In the genomic region with DNA sequence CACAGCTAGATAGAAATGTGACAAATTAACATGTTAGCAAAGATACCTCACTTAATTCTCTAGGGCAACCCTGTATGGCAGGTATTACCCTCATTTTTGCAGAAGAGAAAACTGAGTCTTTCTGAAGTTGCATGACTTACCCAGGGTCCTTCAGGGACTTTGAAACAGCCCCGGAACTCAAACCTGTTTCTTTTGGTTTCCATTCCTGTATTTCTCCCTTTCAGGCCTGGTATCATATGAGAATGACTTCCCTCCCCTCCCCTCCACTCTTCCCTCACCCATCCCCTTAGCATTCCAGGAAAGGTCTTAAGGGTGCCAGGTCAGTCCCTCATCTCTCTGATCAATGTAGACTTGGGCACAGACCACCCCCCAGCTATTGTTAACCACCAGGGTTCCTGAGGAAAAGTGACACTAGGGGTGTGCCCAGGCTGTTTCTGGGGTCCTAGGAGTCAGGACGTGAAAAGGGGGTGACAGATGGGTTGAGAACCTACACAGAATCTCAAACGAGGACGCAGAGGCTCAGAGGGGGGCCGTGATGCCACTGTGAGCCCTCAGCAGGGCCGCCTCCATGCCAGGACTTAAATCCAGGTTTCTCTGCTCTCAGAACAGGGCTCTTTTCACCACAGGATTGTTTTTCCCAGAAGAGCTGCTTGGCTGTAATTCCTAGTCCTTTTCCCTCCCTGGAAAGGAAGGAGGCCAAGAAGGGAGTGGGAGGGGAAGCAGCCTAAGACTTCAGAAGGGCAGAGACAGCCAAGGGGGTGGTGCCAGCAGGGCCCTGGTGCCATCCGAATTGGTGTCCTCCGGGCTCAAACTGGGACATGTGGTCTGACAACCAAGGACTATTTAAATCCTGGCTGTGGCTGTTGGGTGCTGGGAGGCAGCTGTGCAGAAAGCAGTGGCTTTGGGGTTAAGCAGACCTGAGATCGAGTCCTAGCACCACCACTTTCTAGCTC, we compare ENCODE assay signal across 9 cellular contexts. TPM values are rescaled to one million over a fixed set of nuclear protein-coding genes. Genes with fewer than 3 reads are reported as not detected.
A peak's percentile ranks its signal among the peaks of the same experiment; 100 is the strongest.
DNase-seq lines count a peak whose midpoint lies in the region; ATAC-seq and TF ChIP-seq lines count a peak whose summit lies in the region.
"Had no signal": no experiment of that assay in that cellular context is flagged by ENCODE, and none has a peak within 500 bp of the region (broad histone marks: within the 10 kb centered on the region; RNA-seq: fewer than 3 reads in every experiment).

No MANE protein-coding gene starts in this region.

- DNase-seq in SIG-M5 treated with dmso at 0.1 percent for 504 hours (lab: John Stamatoyannopoulos, UW; ENCODE audit: unreplicated experiment) (peak; percentile 18), SIG-M5 (lab: John Stamatoyannopoulos, UW) (no peak), NCI-H1694 treated with DMSO at 0.1 percent for 48 hours (lab: John Stamatoyannopoulos, UW) (no peak), left lobe of liver (ENCODE audit: low spot score) (no peak)
- DNase-seq: retina had no signal

- H3K9ac ChIP-seq in liver (ENCODE audit: low read depth in 1 of 2, low read length in 2 of 2): no peak overlapping the region

- H3K27me3 ChIP-seq in liver (ENCODE audit: control insufficient read depth in 4 of 4, insufficient read depth in 4 of 4, low read length in 3 of 4): no peaks in the 10 kb centered on the region

- H3K4me3 ChIP-seq in liver (ENCODE audit: low read depth in 1 of 3, low read length in 3 of 3): no peak overlapping the region

- no peak for TF ChIP-seq RAD21 in liver (IDR thresholded peaks at IDR 0.05)

- peaks cover under 1 to 11% (median 8%) of the 10 kb centered on the region in 4 donors for H3K4me1 ChIP-seq in liver (ENCODE audit: control insufficient read depth in 4 of 4, insufficient read depth in 4 of 4, low read length in 3 of 4)

- 63% methylated on average over 9 of the region's 9 CpGs for WGBS in liver

- no peaks in the 10 kb centered on the region for H3K9me3 ChIP-seq in liver (ENCODE audit: control insufficient read depth in 4 of 4, low read length in 3 of 4)

- ATAC-seq in GM21423 (IDR thresholded peaks at IDR 0.05; ENCODE audit: unreplicated experiment) (no peak), left lobe of liver (no peak)

- no peaks in the 10 kb centered on the region for H3K36me3 ChIP-seq in liver (ENCODE audit: control insufficient read depth in 4 of 4, insufficient read depth in 3 of 4, low read depth in 1 of 4, low read length in 3 of 4)

- H3K27ac ChIP-seq in angular gyrus (ENCODE audit: low read depth, low read length): peak overlapping the region; percentile 95
- peak overlapping the region; percentile 4 to 10 for H3K27ac ChIP-seq in liver (ENCODE audit: low read depth in 1 of 2, low read length in 2 of 2)
- H3K27ac ChIP-seq in temporal lobe (ENCODE audit: low read depth, low read length): peak overlapping the region; percentile 97

- no peak for TF ChIP-seq CTCF in liver (IDR thresholded peaks at IDR 0.05; ENCODE audit: low read depth, low read length, missing input control)

TF ChIP-seq in liver, 16 proteins besides CTCF, POLR2A, EP300 and RAD21:
- TF ChIP-seq, protein P1, sequence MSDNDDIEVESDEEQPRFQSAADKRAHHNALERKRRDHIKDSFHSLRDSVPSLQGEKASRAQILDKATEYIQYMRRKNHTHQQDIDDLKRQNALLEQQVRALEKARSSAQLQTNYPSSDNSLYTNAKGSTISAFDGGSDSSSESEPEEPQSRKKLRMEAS (IDR thresholded peaks at IDR 0.05): no peak
- TF ChIP-seq EGR1 (IDR thresholded peaks at IDR 0.05; ENCODE audit: low read depth in 2 of 2) (no peak), FOXA2 (IDR thresholded peaks at IDR 0.05) (no peak), HNF4G (IDR thresholded peaks at IDR 0.05) (no peak), FOXA1 (IDR thresholded peaks at IDR 0.05) (no peak), NR2F2 (IDR thresholded peaks at IDR 0.05) (no peak), SP1 (IDR thresholded peaks at IDR 0.05) (no peak), TAF1 (conservative IDR thresholded peaks at IDR 0.05) (no peak), JUND (IDR thresholded peaks at IDR 0.05) (no peak), RXRA (IDR thresholded peaks at IDR 0.05) (no peak), ATF3 (IDR thresholded peaks at IDR 0.05) (no peak), YY1 (IDR thresholded peaks at IDR 0.05) (no peak)
- TF ChIP-seq, protein P2, sequence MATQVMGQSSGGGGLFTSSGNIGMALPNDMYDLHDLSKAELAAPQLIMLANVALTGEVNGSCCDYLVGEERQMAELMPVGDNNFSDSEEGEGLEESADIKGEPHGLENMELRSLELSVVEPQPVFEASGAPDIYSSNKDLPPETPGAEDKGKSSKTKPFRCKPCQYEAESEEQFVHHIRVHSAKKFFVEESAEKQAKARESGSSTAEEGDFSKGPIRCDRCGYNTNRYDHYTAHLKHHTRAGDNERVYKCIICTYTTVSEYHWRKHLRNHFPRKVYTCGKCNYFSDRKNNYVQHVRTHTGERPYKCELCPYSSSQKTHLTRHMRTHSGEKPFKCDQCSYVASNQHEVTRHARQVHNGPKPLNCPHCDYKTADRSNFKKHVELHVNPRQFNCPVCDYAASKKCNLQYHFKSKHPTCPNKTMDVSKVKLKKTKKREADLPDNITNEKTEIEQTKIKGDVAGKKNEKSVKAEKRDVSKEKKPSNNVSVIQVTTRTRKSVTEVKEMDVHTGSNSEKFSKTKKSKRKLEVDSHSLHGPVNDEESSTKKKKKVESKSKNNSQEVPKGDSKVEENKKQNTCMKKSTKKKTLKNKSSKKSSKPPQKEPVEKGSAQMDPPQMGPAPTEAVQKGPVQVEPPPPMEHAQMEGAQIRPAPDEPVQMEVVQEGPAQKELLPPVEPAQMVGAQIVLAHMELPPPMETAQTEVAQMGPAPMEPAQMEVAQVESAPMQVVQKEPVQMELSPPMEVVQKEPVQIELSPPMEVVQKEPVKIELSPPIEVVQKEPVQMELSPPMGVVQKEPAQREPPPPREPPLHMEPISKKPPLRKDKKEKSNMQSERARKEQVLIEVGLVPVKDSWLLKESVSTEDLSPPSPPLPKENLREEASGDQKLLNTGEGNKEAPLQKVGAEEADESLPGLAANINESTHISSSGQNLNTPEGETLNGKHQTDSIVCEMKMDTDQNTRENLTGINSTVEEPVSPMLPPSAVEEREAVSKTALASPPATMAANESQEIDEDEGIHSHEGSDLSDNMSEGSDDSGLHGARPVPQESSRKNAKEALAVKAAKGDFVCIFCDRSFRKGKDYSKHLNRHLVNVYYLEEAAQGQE (IDR thresholded peaks at IDR 0.05): no peak

RNA-seq across cellular contexts. Expression of gene WASF2, which starts 2.1 kb away (rescaled TPM):
- 10 to 100 TPM; 15.1 to 37.7 TPM for total RNA-seq in liver
- polyA plus RNA-seq in liver: 10 to 100 TPM; 11.6 to 22.4 TPM
- total RNA-seq in temporal lobe: 10.1 TPM
- 27.9 TPM for total RNA-seq in left lobe of liver

Comparison
In these comparisons a context has a peak if more than half of its experiments do, and no peak if none do; other contexts are left out.
1. H3K27ac ChIP-seq: peak in every context shown above with its lines; median percentile 97 in temporal lobe; 95 in angular gyrus; 7 in liver.